ENCODE assay signal across 8 cellular contexts in genomic region chr1:109075531-109076490, GRCh38. TPM values are rescaled to one million over a fixed set of nuclear protein-coding genes. Genes with fewer than 3 reads are reported as not detected.
DNase-seq lines count a peak whose midpoint lies in the region; ATAC-seq lines count a peak whose summit lies in the region.

Gene TAF13, minus strand, starts transcription at chr1:109076003. Its CDS starts 56 bp downstream, at chr1:109075947.

- CTCF ChIA-PET in naive thymus-derived CD4-positive, alpha-beta T cell (lab: Charles Lee) = interaction anchor here (0.6 kb wide), 1 partner anchor 69 kb away, joined by 3 read pairs; no protein-coding TSS in a partner anchor

- H3K4me1 ChIP-seq in Karpas-422 (ENCODE audit: low read length) = peaks cover 29% of the 10 kb centered on the region
- H3K4me1 ChIP-seq in naive thymus-derived CD4-positive, alpha-beta T cell (ENCODE audit: control insufficient read depth in 2 of 2, insufficient read depth in 2 of 2, low read length in 2 of 2) = peaks cover 5 to 8% of the 10 kb centered on the region in 2 donors

- H3K36me3 Mint-ChIP-seq in naive thymus-derived CD4-positive, alpha-beta T cell = peaks cover 0 to 18% (median 3%) of the 10 kb centered on the region in 5 donors
- H3K36me3 Mint-ChIP-seq in stimulated activated naive B cell treated with anti-CD40 and anti-IgM and Interleukin-4, amounts not matched to agents 10 μg/mL and 1 μg/mL and 100 μg/mL, for 72 hours = peaks cover 9 to 21% of the 10 kb centered on the region in 2 donors

- H3K36me3 ChIP-seq in Karpas-422 (ENCODE audit: insufficient read depth, low read length) = 0 out of 2 replicates have a peak, but pooled peaks cover under 1% of the 10 kb centered on the region
- H3K36me3 ChIP-seq in naive thymus-derived CD4-positive, alpha-beta T cell (ENCODE audit: control insufficient read depth in 2 of 3, insufficient read depth in 3 of 3, low read length in 3 of 3) = no peaks in the 10 kb centered on the region

- H3K27ac Mint-ChIP-seq in naive thymus-derived CD4-positive, alpha-beta T cell = peak within 1 kb of the TSS; percentile 95 to 100 (median 99)
- peak within 1 kb of the TSS; percentile 99 for H3K27ac Mint-ChIP-seq in stimulated activated naive B cell treated with anti-CD40 and anti-IgM and Interleukin-4, amounts not matched to agents 10 μg/mL and 1 μg/mL and 100 μg/mL, for 72 hours

- H3K4me3 Mint-ChIP-seq in naive thymus-derived CD4-positive, alpha-beta T cell = peak within 1 kb of the TSS; percentile 89 to 99 (median 98)
- H3K4me3 Mint-ChIP-seq in stimulated activated naive B cell treated with anti-CD40 and anti-IgM and Interleukin-4, amounts not matched to agents 10 μg/mL and 1 μg/mL and 100 μg/mL, for 72 hours = peak within 1 kb of the TSS; percentile 98 to 100

- peak within 1 kb of the TSS; percentile 75 for H3K4me3 ChIP-seq in Karpas-422 (ENCODE audit: low read length)
- peak within 1 kb of the TSS; percentile 80 for H3K4me3 ChIP-seq in naive thymus-derived CD4-positive, alpha-beta T cell (ENCODE audit: low read length)

- intact Hi-C loops in naive thymus-derived CD4-positive, alpha-beta T cell (cut with micrococcal nuclease) = loop anchor here (1.0 kb wide), 6 partner anchors 14 to 330 kb away; partner anchors contain the start of genes TMEM167B (in 2 of the 2), WDR47 (in 2 of the 2), ELAPOR1 (in 1 of the 2) and STXBP3 (in 1 of the 2)

- POLR2A ChIA-PET in naive thymus-derived CD4-positive, alpha-beta T cell (lab: Charles Lee) = interaction anchor here (0.6 to 3.8 kb wide), 15 partner anchors 11 to 1012 kb away, joined by 3 to 59 read pairs (median 5); partner anchors contain the start of genes CLCC1, PRPF38B, SARS1 and TMEM167B

- H3K27me3 ChIP-seq in Karpas-422 (ENCODE audit: low read length) = no peaks in the 10 kb centered on the region
- H3K27me3 ChIP-seq in naive thymus-derived CD4-positive, alpha-beta T cell (ENCODE audit: control insufficient read depth in 2 of 2, insufficient read depth in 2 of 2, low read length in 2 of 2) = no peaks in the 10 kb centered on the region

- no peaks in the 10 kb centered on the region for H3K27me3 Mint-ChIP-seq in naive thymus-derived CD4-positive, alpha-beta T cell
- H3K27me3 Mint-ChIP-seq in stimulated activated naive B cell treated with anti-CD40 and anti-IgM and Interleukin-4, amounts not matched to agents 10 μg/mL and 1 μg/mL and 100 μg/mL, for 72 hours = peaks cover 0 to 3% of the 10 kb centered on the region in 2 donors

- H3K79me2 ChIP-seq in Karpas-422 (ENCODE audit: low read length) = peaks cover 14% of the 10 kb centered on the region

- DNase-seq in Daoy (ENCODE audit: low read depth) = peak; percentile 99
- peak; percentile 99 for DNase-seq in Karpas-422
- peak; percentile 89 for DNase-seq in RPMI8226
- peak; percentile 71 to 80 for DNase-seq in activated T-helper 1 cell treated with anti-CD3 and anti-CD28 coated beads, Interleukin-2, amount 50 U/mL, for 16 hours (ENCODE audit: low read depth in 1 of 2, low spot score in 1 of 2)
- peak; percentile 98 for DNase-seq in fibroblast of gingiva (ENCODE audit: low read depth)
- peak; percentile 75 to 89 (median 84) for DNase-seq in naive thymus-derived CD4-positive, alpha-beta T cell
- peak; percentile 94 for DNase-seq in stimulated activated naive B cell treated with anti-CD40 and anti-IgM and Interleukin-4, amounts not matched to agents 10 μg/mL and 1 μg/mL and 100 μg/mL, for 72 hours

- H3K9me3 Mint-ChIP-seq in naive thymus-derived CD4-positive, alpha-beta T cell = no peaks in the 10 kb centered on the region
- no peaks in the 10 kb centered on the region for H3K9me3 Mint-ChIP-seq in stimulated activated naive B cell treated with anti-CD40 and anti-IgM and Interleukin-4, amounts not matched to agents 10 μg/mL and 1 μg/mL and 100 μg/mL, for 72 hours

- H2AFZ ChIP-seq in Karpas-422 (ENCODE audit: low read length) = no peak within 1 kb of the TSS

- H3K27ac ChIP-seq in Karpas-422 (ENCODE audit: low read length) = peak within 1 kb of the TSS; percentile 76
- H3K27ac ChIP-seq in naive thymus-derived CD4-positive, alpha-beta T cell (ENCODE audit: low read depth, low read length) = peak within 1 kb of the TSS; percentile 92

- peak within 1 kb of the TSS; percentile 86 for H3K4me2 ChIP-seq in Karpas-422 (ENCODE audit: low read depth, low read length, poor library complexity, severe bottlenecking)

- H4K20me1 ChIP-seq in Karpas-422 (ENCODE audit: insufficient read depth, low read depth, low read length) = no peaks in the 10 kb centered on the region

- no peaks in the 10 kb centered on the region for H3K9me3 ChIP-seq in Karpas-422 (ENCODE audit: low read length)
- H3K9me3 ChIP-seq in naive thymus-derived CD4-positive, alpha-beta T cell (ENCODE audit: control insufficient read depth in 2 of 3, low read length in 3 of 3) = no peaks in the 10 kb centered on the region

- peak; percentile 99 for ATAC-seq in GM21825 (IDR thresholded peaks at IDR 0.05; ENCODE audit: unreplicated experiment)
- ATAC-seq in naive thymus-derived CD4-positive, alpha-beta T cell = peak; percentile 100
- ATAC-seq in stimulated activated naive B cell treated with anti-CD40 and anti-IgM and Interleukin-4, amounts not matched to agents 10 μg/mL and 1 μg/mL and 100 μg/mL, for 72 hours (replicated peaks) = peak; percentile 100

- peak within 1 kb of the TSS; percentile 70 for H3K9ac ChIP-seq in Karpas-422 (ENCODE audit: low read length)

- H3K4me1 Mint-ChIP-seq in naive thymus-derived CD4-positive, alpha-beta T cell = peaks cover 13 to 28% (median 20%) of the 10 kb centered on the region in 7 donors
- H3K4me1 Mint-ChIP-seq in stimulated activated naive B cell treated with anti-CD40 and anti-IgM and Interleukin-4, amounts not matched to agents 10 μg/mL and 1 μg/mL and 100 μg/mL, for 72 hours = peaks cover 5 to 11% of the 10 kb centered on the region in 2 donors

- no peaks in the 10 kb centered on the region for H3K9me2 ChIP-seq in Karpas-422 (replicated peaks; ENCODE audit: insufficient read depth, low read length)

RNA-seq across cellular contexts. Expression of gene TAF13, which starts in this region (rescaled TPM):
- total RNA-seq in Daoy (2014; rRNA removed; shearing (Covaris generic)) = 270 and 351 TPM in 2 replicates
- 7.9 and 17.8 TPM in 2 replicates for total RNA-seq in Karpas-422 (2014; rRNA removed; shearing (Covaris generic); ENCODE audit: low replicate concordance)
- total RNA-seq in naive thymus-derived CD4-positive, alpha-beta T cell = 10 to 100 TPM; 11.0 to 23.6 (median 17.6) TPM
- polyA plus RNA-seq in naive thymus-derived CD4-positive, alpha-beta T cell = 1 to 10 TPM in 1 of 2 donors, under 1 TPM in 1; 0.77 to 1.7 TPM

Comparison
In these comparisons a context has a peak if more than half of its experiments do, and no peak if none do; other contexts are left out.
1. Peak in every context shown above with its lines: DNase-seq, ATAC-seq, H3K4me3 ChIP-seq and H3K27ac ChIP-seq.
2. RNA of gene TAF13 (total RNA-seq): 270 to 351 TPM in Daoy; 7.9 to 17.8 TPM in Karpas-422 and 11.0 to 23.6 TPM in naive thymus-derived CD4-positive, alpha-beta T cell; every median in the first group is over 10 times any median in the second.